Comparison of ENCODE assay signal across 15 cellular contexts in the genomic region with DNA sequence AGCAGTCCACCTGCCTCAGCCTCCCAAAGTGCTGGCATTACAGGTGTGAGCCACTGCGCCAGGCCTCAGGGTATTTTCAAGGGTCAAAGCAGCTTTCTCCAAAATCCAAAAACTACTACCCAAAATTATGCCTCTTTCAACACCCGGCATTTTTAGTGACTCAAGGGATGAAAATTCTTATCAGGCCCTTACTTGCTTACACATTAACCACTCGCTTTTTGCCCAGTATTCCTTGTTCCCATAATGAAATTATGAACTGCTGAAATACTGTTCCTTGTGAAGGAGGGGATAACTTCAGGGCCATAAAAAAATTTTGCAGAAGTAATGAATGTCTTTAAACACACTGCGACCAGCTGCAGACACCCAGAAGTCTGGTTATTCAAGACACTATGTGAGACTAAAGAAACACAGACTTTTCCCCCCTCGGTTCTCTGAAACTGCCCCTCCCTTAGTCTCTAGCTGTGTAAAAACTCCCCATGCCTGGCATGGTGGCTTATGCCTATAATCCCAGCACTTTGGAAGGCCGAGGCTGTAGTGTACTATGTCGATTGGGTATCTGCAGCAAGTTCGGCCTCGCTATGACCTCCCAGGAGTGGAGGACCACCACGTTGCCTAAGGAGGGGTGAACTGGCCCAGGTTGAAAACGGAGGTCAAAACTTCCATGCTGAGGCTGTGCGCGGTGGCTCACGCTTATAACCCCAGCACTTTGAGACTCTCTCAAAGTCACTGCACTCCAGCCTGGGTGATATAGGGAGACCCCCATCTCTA. TPM values are rescaled to one million over a fixed set of nuclear protein-coding genes. Genes with fewer than 3 reads are reported as not detected.
DNase-seq lines count a peak whose midpoint lies in the region; ATAC-seq and TF ChIP-seq lines count a peak whose summit lies in the region.
"Had no signal": no experiment of that assay in that cellular context is flagged by ENCODE, and none has a peak within 500 bp of the region (broad histone marks: within the 10 kb centered on the region; RNA-seq: fewer than 3 reads in every experiment).

No MANE protein-coding gene starts in this region.

- CTCF ChIA-PET in Calu3 (lab: Charles Lee) = no interaction called here

- ATAC-seq in effector memory CD8-positive, alpha-beta T cell (replicated peaks) = no peak
- ATAC-seq in psoas muscle = peak in 3 of 4 donors; percentile 12 to 34 (median 22)

- no peaks in the 10 kb centered on the region for H3K9me3 Mint-ChIP-seq in Calu3 (ENCODE audit: low read depth, unreplicated experiment)
- H3K9me3 Mint-ChIP-seq in effector memory CD8-positive, alpha-beta T cell = no peaks in the 10 kb centered on the region
- H3K9me3 Mint-ChIP-seq: activated CD4-positive, alpha-beta T cell treated with anti-CD3 and anti-CD28 coated beads, Interleukin-2, amount 10 ng/mL, durations not matched to agents 24 days and 14 days had no signal

- 50 to 55% (median 55%) methylated on average over 14 of the region's 14 CpGs for WGBS in psoas muscle, 3 donors

- no peak overlapping the region for H3K27ac ChIP-seq in psoas muscle

- no peaks in the 10 kb centered on the region for H3K27me3 Mint-ChIP-seq in Calu3 (ENCODE audit: unreplicated experiment)
- H3K27me3 Mint-ChIP-seq in effector memory CD8-positive, alpha-beta T cell = no peaks in the 10 kb centered on the region
- H3K27me3 Mint-ChIP-seq: activated CD4-positive, alpha-beta T cell treated with anti-CD3 and anti-CD28 coated beads, Interleukin-2, amount 10 ng/mL, durations not matched to agents 24 days and 14 days had no signal

- TF ChIP-seq CTCF in Calu3 (IDR thresholded peaks at IDR 0.05; ENCODE audit: unreplicated experiment) = no peak
- no peak for TF ChIP-seq CTCF in psoas muscle (IDR thresholded peaks at IDR 0.05)

- intact Hi-C loops in Calu3 (cut with micrococcal nuclease; ENCODE audit: unreplicated experiment) (no loop called here), psoas muscle (cut with DNase I) (no loop called here)

- H3K36me3 ChIP-seq in psoas muscle (ENCODE audit: insufficient read depth in 1 of 2, low read depth in 1 of 2) = peaks cover 15 to 38% of the 10 kb centered on the region in 2 donors

- H3K36me3 Mint-ChIP-seq in Calu3 (ENCODE audit: insufficient read depth, unreplicated experiment) = peaks cover 48% of the 10 kb centered on the region
- H3K36me3 Mint-ChIP-seq in effector memory CD8-positive, alpha-beta T cell (ENCODE audit: insufficient read depth) = peaks cover 44% of the 10 kb centered on the region

- H3K4me3 ChIP-seq in psoas muscle = no peak overlapping the region

- BruUV-seq in Calu3 (replicated peaks; lab: Mats Ljungman, UMichigan) = no TSS peak

- DNase-seq in Calu3 (no peak), KG1 (lab: John Stamatoyannopoulos, UW) (peak; percentile 28), psoas muscle (peak in 1 of 2 donors; percentile 38), HuH-7.5 (ENCODE audit: low spot score) (no peak), SW 1271 (lab: John Stamatoyannopoulos, UW) (no peak)
- no peak for DNase-seq in effector memory CD8-positive, alpha-beta T cell
- DNase-seq in NK-92 treated with Interleukin-12 subunit alpha and Interleukin-12 subunit beta, amount 100 ng/mL, for 24 hours (lab: John Stamatoyannopoulos, UW) = no peak
- DNase-seq: activated CD4-positive, alpha-beta T cell treated with anti-CD3 and anti-CD28 coated beads, Interleukin-2, amount 10 ng/mL, durations not matched to agents 24 days and 14 days; activated effector memory CD4-positive, alpha-beta T cell treated with anti-CD3 and anti-CD28 coated beads, Interleukin-2, amount 50 U/mL, for 16 hours; DMS79; KBM-7; NCI-H187 treated with DMSO at 0.1 percent for 48 hours; T-helper 1 cell had no signal

- no peak overlapping the region for H3K4me3 Mint-ChIP-seq in Calu3 (ENCODE audit: low read depth, unreplicated experiment)
- no peak overlapping the region for H3K4me3 Mint-ChIP-seq in effector memory CD8-positive, alpha-beta T cell
- H3K4me3 Mint-ChIP-seq: activated CD4-positive, alpha-beta T cell treated with anti-CD3 and anti-CD28 coated beads, Interleukin-2, amount 10 ng/mL, durations not matched to agents 24 days and 14 days had no signal

- H3K27ac Mint-ChIP-seq in Calu3 (ENCODE audit: unreplicated experiment) = peak overlapping the region; percentile 15
- H3K27ac Mint-ChIP-seq in effector memory CD8-positive, alpha-beta T cell = peak overlapping the region; percentile 58 to 65

- peaks cover 30% of the 10 kb centered on the region for H3K4me1 Mint-ChIP-seq in Calu3 (ENCODE audit: low read depth, unreplicated experiment)
- H3K4me1 Mint-ChIP-seq in effector memory CD8-positive, alpha-beta T cell (ENCODE audit: low read depth in 2 of 2) = peaks cover 19 to 23% of the 10 kb centered on the region in 2 donors

- H3K4me1 ChIP-seq in psoas muscle = no peaks in the 10 kb centered on the region

- no peaks in the 10 kb centered on the region for H3K27me3 ChIP-seq in psoas muscle (ENCODE audit: insufficient read depth in 3 of 3, low read length in 2 of 3)

- H3K9me3 ChIP-seq in psoas muscle = no peaks in the 10 kb centered on the region

RNA-seq across cellular contexts. Expression of a gene that starts 12.0 kb away (rescaled TPM):
- total RNA-seq in Calu3 (2022) (not detected in 2 replicates), psoas muscle (1 to 10 TPM in 1 of 4 donors, not detected in 3; 3.0 TPM)
- under 1 TPM in 2 of 3 donors, not detected in 1; 0.18 to 0.74 TPM for polyA plus RNA-seq in psoas muscle
- total RNA-seq: activated CD4-positive, alpha-beta T cell treated with anti-CD3 and anti-CD28 coated beads, Interleukin-2, amount 10 ng/mL, durations not matched to agents 24 days and 14 days; cerebellum; fibroblast of lung had no signal
- polyA plus RNA-seq: fibroblast of lung had no signal

RNA-seq across cellular contexts. Expression of a gene that starts 25.6 kb away (rescaled TPM):
- total RNA-seq in Calu3 (2022) (256 and 275 TPM in 2 replicates), psoas muscle (100 to 1,000 TPM in 2 of 4 donors, 10 to 100 TPM in 2; 68.0 to 154 (median 110) TPM)
- 100 to 1,000 TPM in 1 of 3 donors, 10 to 100 TPM in 2; 62.1 to 126 (median 75.2) TPM for polyA plus RNA-seq in psoas muscle

RNA-seq across cellular contexts. Expression of a gene that starts 53.5 kb away (rescaled TPM):
- total RNA-seq in Calu3 (2022) = 2.5 and 3.4 TPM in 2 replicates
- 1 to 10 TPM; 1.2 to 2.1 (median 1.5) TPM for total RNA-seq in psoas muscle
- polyA plus RNA-seq in psoas muscle = 1 to 10 TPM; 2.0 to 9.8 (median 2.5) TPM
